26 cellular contexts compared by ENCODE assay signal in the genomic region with DNA sequence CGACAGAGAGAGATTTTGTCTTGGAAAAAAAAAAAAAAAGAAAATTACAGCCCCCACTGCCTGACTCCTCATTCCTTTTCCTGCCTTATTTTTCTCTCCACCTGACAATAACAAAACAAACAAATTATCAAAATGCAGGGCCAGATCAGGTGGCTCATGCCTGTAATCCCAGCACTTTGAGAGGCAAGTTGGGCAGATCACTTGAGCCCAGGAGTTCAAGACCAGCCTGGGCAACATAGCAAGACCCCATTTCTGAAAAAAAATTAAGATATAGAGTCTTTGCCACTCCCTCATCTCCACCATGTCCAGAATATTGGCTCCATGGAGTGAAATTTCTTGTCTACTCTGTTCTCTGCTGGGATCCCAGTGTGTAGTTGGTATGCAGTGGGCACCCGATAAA. TPM values are rescaled to one million over a fixed set of nuclear protein-coding genes. Genes with fewer than 3 reads are reported as not detected.
DNase-seq lines count a peak whose midpoint lies in the region; ATAC-seq and TF ChIP-seq lines count a peak whose summit lies in the region.
"Had no signal": no experiment of that assay in that cellular context is flagged by ENCODE, and none has a peak within 500 bp of the region (broad histone marks: within the 10 kb centered on the region; RNA-seq: fewer than 3 reads in every experiment).

No MANE protein-coding gene starts in this region.

- no peaks in the 10 kb centered on the region for H4K20me1 ChIP-seq in mammary epithelial cell (ENCODE audit: insufficient read depth, low read length)

- dilution Hi-C loops in mammary epithelial cell (cut with HindIII; ENCODE audit: low sequenced_read_pairs) = no loop called here

- no TSS peak for BruUV-seq in mammary epithelial cell (replicated peaks; lab: Mats Ljungman, UMichigan)

- no peak for DNase-seq in activated naive CD8-positive, alpha-beta T cell treated with anti-CD3 and anti-CD28 coated beads, Interleukin-2, amount 50 U/mL, for 24 hours
- DNase-seq in activated B cell treated with CpG ODN at 0.5 μM for 24 hours = no peak
- DNase-seq in endothelial cell (ENCODE audit: low spot score) = no peak
- no peak for DNase-seq in mammary epithelial cell
- no peak for DNase-seq in putamen (ENCODE audit: low spot score)
- DNase-seq: CD4-positive, CD25-positive, alpha-beta regulatory T cell; DMS153; DND-41; Kasumi-1; MV-4-11; NCI-H1105; NCI-H1436 treated with DMSO at 0.1 percent for 48 hours; NCI-H187 treated with DMSO at 0.1 percent for 48 hours; NCI-H2107; NCI-H446; NCI-H524 treated with DMSO at 0.1 percent for 48 hours; NCI-H82; NK-92 treated with Interleukin-12 subunit alpha and Interleukin-12 subunit beta, amount 100 ng/mL, for 24 hours; Right ventricle myocardium superior; RPMI8226 had no signal

- H2AFZ ChIP-seq in mammary epithelial cell (ENCODE audit: low read depth, low read length) = no peak overlapping the region

- H3K4me3 ChIP-seq in mammary epithelial cell (replicated peaks in 1 of 3; ENCODE audit: insufficient read depth in 1 of 3, low read depth in 2 of 3, low read length in 3 of 3) = no peak overlapping the region
- H3K4me3 ChIP-seq: BLaER1, SJSA1 had no signal

- H3K9ac ChIP-seq in mammary epithelial cell (ENCODE audit: insufficient read depth, low read length) = no peak overlapping the region

- intact Hi-C loops in activated B cell treated with CpG ODN at 0.5 μM for 24 hours (cut with micrococcal nuclease) = no loop called here
- intact Hi-C loops in mammary epithelial cell (cut with micrococcal nuclease) = no loop called here

- CTCF ChIA-PET in activated B cell treated with CpG ODN at 0.5 μM for 24 hours (lab: Charles Lee) = no interaction called here
- CTCF ChIA-PET in mammary epithelial cell (lab: Charles Lee; ENCODE audit: low non-redundant PET) = no interaction called here

- H3K36me3 ChIP-seq in mammary epithelial cell (ENCODE audit: insufficient read depth, low read length) = no peaks in the 10 kb centered on the region
- H3K36me3 ChIP-seq: SJSA1 had no signal

- H3K27me3 Mint-ChIP-seq in activated naive CD8-positive, alpha-beta T cell = no peaks in the 10 kb centered on the region
- no peaks in the 10 kb centered on the region for H3K27me3 Mint-ChIP-seq in activated naive CD8-positive, alpha-beta T cell treated with anti-CD3 and anti-CD28 coated beads, Interleukin-2, amount 50 U/mL, for 24 hours
- H3K27me3 Mint-ChIP-seq in activated B cell treated with CpG ODN at 0.5 μM for 24 hours (no peaks in the 10 kb centered on the region), endothelial cell (ENCODE audit: unreplicated experiment) (peaks cover 14% of the 10 kb centered on the region)
- no peaks in the 10 kb centered on the region for H3K27me3 Mint-ChIP-seq in stimulated activated memory B cell treated with anti-CD40 and anti-IgM and Interleukin-4, amounts not matched to agents 10 μg/mL and 1 μg/mL and 100 μg/mL, for 72 hours
- H3K27me3 Mint-ChIP-seq: CD4-positive, CD25-positive, alpha-beta regulatory T cell had no signal

- H3K36me3 Mint-ChIP-seq in activated naive CD8-positive, alpha-beta T cell = peaks cover 2% of the 10 kb centered on the region
- H3K36me3 Mint-ChIP-seq in activated naive CD8-positive, alpha-beta T cell treated with anti-CD3 and anti-CD28 coated beads, Interleukin-2, amount 50 U/mL, for 24 hours (ENCODE audit: low read depth) = peaks cover 6% of the 10 kb centered on the region
- H3K36me3 Mint-ChIP-seq in activated B cell treated with CpG ODN at 0.5 μM for 24 hours (ENCODE audit: low read depth) (peaks cover 68% of the 10 kb centered on the region), endothelial cell (ENCODE audit: low read depth, unreplicated experiment) (peaks cover 6% of the 10 kb centered on the region)
- H3K36me3 Mint-ChIP-seq in stimulated activated memory B cell treated with anti-CD40 and anti-IgM and Interleukin-4, amounts not matched to agents 10 μg/mL and 1 μg/mL and 100 μg/mL, for 72 hours = peaks cover 51% of the 10 kb centered on the region

- no peaks in the 10 kb centered on the region for H3K4me1 ChIP-seq in mammary epithelial cell (ENCODE audit: insufficient read depth, low read length)
- H3K4me1 ChIP-seq: SJSA1 had no signal

- in situ Hi-C loops in mammary epithelial cell (cut with MboI; ENCODE audit: low sequenced_read_pairs in 2 of 2) = no loop called here

- no peak overlapping the region for H3K4me2 ChIP-seq in mammary epithelial cell (ENCODE audit: insufficient read depth, low read depth, low read length)

- no peak overlapping the region for H3K27ac ChIP-seq in mammary epithelial cell (ENCODE audit: insufficient read depth, low read depth, low read length)
- H3K27ac ChIP-seq: HL-60, SJSA1 had no signal

- WGBS in mammary epithelial cell (ENCODE audit: low coverage, missing lambda C conversion rate) = 44% methylated on average over 2 of the region's 2 CpGs

- H3K9me3 Mint-ChIP-seq in activated naive CD8-positive, alpha-beta T cell (ENCODE audit: low read depth) = no peaks in the 10 kb centered on the region
- no peaks in the 10 kb centered on the region for H3K9me3 Mint-ChIP-seq in activated naive CD8-positive, alpha-beta T cell treated with anti-CD3 and anti-CD28 coated beads, Interleukin-2, amount 50 U/mL, for 24 hours
- H3K9me3 Mint-ChIP-seq in activated B cell treated with CpG ODN at 0.5 μM for 24 hours (no peaks in the 10 kb centered on the region), endothelial cell (ENCODE audit: unreplicated experiment) (no peaks in the 10 kb centered on the region)
- no peaks in the 10 kb centered on the region for H3K9me3 Mint-ChIP-seq in stimulated activated memory B cell treated with anti-CD40 and anti-IgM and Interleukin-4, amounts not matched to agents 10 μg/mL and 1 μg/mL and 100 μg/mL, for 72 hours
- H3K9me3 Mint-ChIP-seq: CD4-positive, CD25-positive, alpha-beta regulatory T cell had no signal

- H3K9me3 ChIP-seq in mammary epithelial cell (replicated peaks; ENCODE audit: insufficient read depth, low read length) = no peaks in the 10 kb centered on the region
- H3K9me3 ChIP-seq: BLaER1, SJSA1 had no signal

- H3K4me3 Mint-ChIP-seq in activated naive CD8-positive, alpha-beta T cell = no peak overlapping the region
- H3K4me3 Mint-ChIP-seq in activated naive CD8-positive, alpha-beta T cell treated with anti-CD3 and anti-CD28 coated beads, Interleukin-2, amount 50 U/mL, for 24 hours = no peak overlapping the region
- H3K4me3 Mint-ChIP-seq in activated B cell treated with CpG ODN at 0.5 μM for 24 hours (no peak overlapping the region), endothelial cell (ENCODE audit: unreplicated experiment) (peak overlapping the region; percentile 56)
- no peak overlapping the region for H3K4me3 Mint-ChIP-seq in stimulated activated memory B cell treated with anti-CD40 and anti-IgM and Interleukin-4, amounts not matched to agents 10 μg/mL and 1 μg/mL and 100 μg/mL, for 72 hours
- H3K4me3 Mint-ChIP-seq: CD4-positive, CD25-positive, alpha-beta regulatory T cell had no signal

- peak overlapping the region; percentile 41 for H3K27ac Mint-ChIP-seq in activated naive CD8-positive, alpha-beta T cell
- no peak overlapping the region for H3K27ac Mint-ChIP-seq in activated naive CD8-positive, alpha-beta T cell treated with anti-CD3 and anti-CD28 coated beads, Interleukin-2, amount 50 U/mL, for 24 hours
- H3K27ac Mint-ChIP-seq in activated B cell treated with CpG ODN at 0.5 μM for 24 hours (peak overlapping the region; percentile 26), endothelial cell (ENCODE audit: unreplicated experiment) (no peak overlapping the region)
- H3K27ac Mint-ChIP-seq in stimulated activated memory B cell treated with anti-CD40 and anti-IgM and Interleukin-4, amounts not matched to agents 10 μg/mL and 1 μg/mL and 100 μg/mL, for 72 hours = peak overlapping the region; percentile 95

- no peaks in the 10 kb centered on the region for H3K79me2 ChIP-seq in mammary epithelial cell (ENCODE audit: insufficient read depth, low read length)

- H3K27me3 ChIP-seq in mammary epithelial cell (ENCODE audit: insufficient read depth, low read length) = no peaks in the 10 kb centered on the region
- H3K27me3 ChIP-seq: BLaER1, SJSA1 had no signal

- POLR2A ChIA-PET in activated B cell treated with CpG ODN at 0.5 μM for 24 hours (lab: Charles Lee) = no interaction called here

- TF ChIP-seq CTCF in activated B cell treated with CpG ODN at 0.5 μM for 24 hours (IDR thresholded peaks at IDR 0.05) (no peak), endothelial cell (IDR thresholded peaks at IDR 0.05; ENCODE audit: unreplicated experiment) (no peak), mammary epithelial cell (conservative IDR thresholded peaks at IDR 0.05 in 1 of 2, IDR thresholded peaks at IDR 0.05 in 1 of 2; ENCODE audit: extremely low read depth in 1 of 2, insufficient read depth in 1 of 2, low read depth in 1 of 2, low read length in 2 of 2) (no peak)

- no peak for ATAC-seq in activated naive CD8-positive, alpha-beta T cell treated with anti-CD3 and anti-CD28 coated beads, Interleukin-2, amount 50 U/mL, for 24 hours
- no peak for ATAC-seq in activated B cell treated with CpG ODN at 0.5 μM for 24 hours (ENCODE audit: low read depth)
- ATAC-seq in stimulated activated memory B cell treated with anti-CD40 and anti-IgM and Interleukin-4, amounts not matched to agents 10 μg/mL and 1 μg/mL and 100 μg/mL, for 72 hours = no peak
- ATAC-seq: HCT116 had no signal

- peaks cover 17% of the 10 kb centered on the region for H3K4me1 Mint-ChIP-seq in activated naive CD8-positive, alpha-beta T cell (ENCODE audit: low read depth)
- peaks cover 15% of the 10 kb centered on the region for H3K4me1 Mint-ChIP-seq in activated naive CD8-positive, alpha-beta T cell treated with anti-CD3 and anti-CD28 coated beads, Interleukin-2, amount 50 U/mL, for 24 hours
- H3K4me1 Mint-ChIP-seq in activated B cell treated with CpG ODN at 0.5 μM for 24 hours (peaks cover 46% of the 10 kb centered on the region), endothelial cell (ENCODE audit: unreplicated experiment) (peaks cover 10% of the 10 kb centered on the region)
- H3K4me1 Mint-ChIP-seq in stimulated activated memory B cell treated with anti-CD40 and anti-IgM and Interleukin-4, amounts not matched to agents 10 μg/mL and 1 μg/mL and 100 μg/mL, for 72 hours = peaks cover 72% of the 10 kb centered on the region

RNA-seq across cellular contexts. Expression of gene CERS4, which starts 7.2 kb away (rescaled TPM):
- total RNA-seq in activated B cell treated with CpG ODN at 0.5 μM for 24 hours (112 and 114 TPM in 2 replicates), endothelial cell (ENCODE audit: unreplicated experiment) (34.2 TPM), mammary epithelial cell (10 to 100 TPM; 21.0 to 23.3 TPM)
- polyA plus RNA-seq in mammary epithelial cell = 18.9 TPM
- polyA minus RNA-seq in mammary epithelial cell = 32.9 TPM
- total RNA-seq: SJSA1 had no signal

Comparison
In these comparisons a context has a peak if more than half of its experiments do, and no peak if none do; other contexts are left out.
1. H3K27ac Mint-ChIP-seq: peak in activated naive CD8-positive, alpha-beta T cell (single experiment), activated B cell treated with CpG ODN at 0.5 μM for 24 hours (single experiment) and stimulated activated memory B cell treated with anti-CD40 and anti-IgM and Interleukin-4, amounts not matched to agents 10 μg/mL and 1 μg/mL and 100 μg/mL, for 72 hours (single experiment); none in activated naive CD8-positive, alpha-beta T cell treated with anti-CD3 and anti-CD28 coated beads, Interleukin-2, amount 50 U/mL, for 24 hours (single experiment) and endothelial cell (single experiment).